8 cellular contexts compared by ENCODE assay signal in genomic region chr12:12265571-12266388, GRCh38. TPM values are rescaled to one million over a fixed set of nuclear protein-coding genes. Genes with fewer than 3 reads are reported as not detected.
DNase-seq lines count a peak whose midpoint lies in the region; ATAC-seq and TF ChIP-seq lines count a peak whose summit lies in the region.

No MANE protein-coding gene starts in this region.

- H2BK5ac ChIP-seq in H9 (ENCODE audit: insufficient read length, low read length) = no peak overlapping the region

- TF ChIP-seq CTCF in BJ (IDR thresholded peaks at IDR 0.05; ENCODE audit: insufficient read depth, low read depth, low read length) (no peak), H9 (conservative IDR thresholded peaks at IDR 0.05) (no peak), epithelial cell of proximal tubule (conservative IDR thresholded peaks at IDR 0.05; ENCODE audit: low read depth, low read length) (no peak)

- H3K36me3 ChIP-seq in BJ (ENCODE audit: control insufficient read depth, insufficient read depth, low read length) = no peaks in the 10 kb centered on the region
- peaks cover 0 to 8% (median 0%) of the 10 kb centered on the region in 3 experiments for H3K36me3 ChIP-seq in naive thymus-derived CD4-positive, alpha-beta T cell (ENCODE audit: control insufficient read depth in 2 of 3, insufficient read depth in 3 of 3, low read length in 3 of 3)

- peaks cover 13% of the 10 kb centered on the region for H3K23me2 ChIP-seq in H9 (ENCODE audit: insufficient read length, low read depth, low read length, poor library complexity, severe bottlenecking)

- H3K56ac ChIP-seq in H9 (ENCODE audit: insufficient read length, low read depth, low read length) = no peak overlapping the region

- peak overlapping the region; percentile 90 to 94 for H3K4me3 Mint-ChIP-seq in H9
- peak overlapping the region; percentile 79 to 93 (median 88) for H3K4me3 Mint-ChIP-seq in naive thymus-derived CD4-positive, alpha-beta T cell

- H3K27me3 Mint-ChIP-seq in H9 (ENCODE audit: low read depth) = no peaks in the 10 kb centered on the region
- peaks cover 0 to 52% (median 14%) of the 10 kb centered on the region in 5 donors for H3K27me3 Mint-ChIP-seq in naive thymus-derived CD4-positive, alpha-beta T cell

- no peaks in the 10 kb centered on the region for H3K4me1 ChIP-seq in H9 (ENCODE audit: insufficient read depth, low read length)
- peaks cover 8 to 10% of the 10 kb centered on the region in 2 donors for H3K4me1 ChIP-seq in naive thymus-derived CD4-positive, alpha-beta T cell (ENCODE audit: control insufficient read depth in 2 of 2, insufficient read depth in 2 of 2, low read length in 2 of 2)

- peak overlapping the region; percentile 87 for H3K4me2 ChIP-seq in H9 (ENCODE audit: insufficient read depth, insufficient read length, low read length)

- H3K4me3 ChIP-seq in BJ (ENCODE audit: low read depth, low read length) (peak overlapping the region; percentile 96), epithelial cell of proximal tubule (ENCODE audit: low read depth, low read length) (peak overlapping the region; percentile 95)
- H3K4me3 ChIP-seq in naive thymus-derived CD4-positive, alpha-beta T cell (ENCODE audit: low read length) = peak overlapping the region; percentile 86

- H2BK20ac ChIP-seq in H9 (ENCODE audit: low read depth, low read length, poor library complexity, severe bottlenecking) = no peak overlapping the region

- DNase-seq in BJ (ENCODE audit: low read depth) (no peak), H9 (no peak), SW480 (ENCODE audit: low spot score) (peak; percentile 68), epithelial cell of proximal tubule (ENCODE audit: low read depth) (no peak), UCSD-AML1 (lab: John Stamatoyannopoulos, UW; ENCODE audit: unreplicated experiment) (no peak), NCI-H2196 treated with DMSO at 0.1 percent for 48 hours (lab: John Stamatoyannopoulos, UW; ENCODE audit: unreplicated experiment) (no peak), NK-92 (lab: John Stamatoyannopoulos, UW; ENCODE audit: unreplicated experiment) (no peak)
- DNase-seq in naive thymus-derived CD4-positive, alpha-beta T cell = peak in 6 of 9 donors; percentile 7 to 17 (median 12)

- H3K27ac ChIP-seq in H9 (ENCODE audit: insufficient read length, low read depth, low read length) = no peak overlapping the region
- H3K27ac ChIP-seq in naive thymus-derived CD4-positive, alpha-beta T cell (ENCODE audit: low read depth, low read length) = peak overlapping the region; percentile 68

- no peak overlapping the region for H3T11ph ChIP-seq in H9 (ENCODE audit: low read length)

- no peak for ATAC-seq in naive thymus-derived CD4-positive, alpha-beta T cell

- peaks cover 9 to 24% (median 11%) of the 10 kb centered on the region in 3 experiments; a peak in 6 of 7 replicates for H3K36me3 Mint-ChIP-seq in H9 (ENCODE audit: insufficient read depth in 1 of 3, low read depth in 3 of 3)
- H3K36me3 Mint-ChIP-seq in naive thymus-derived CD4-positive, alpha-beta T cell = peaks cover 0 to 6% (median 0%) of the 10 kb centered on the region in 5 donors

- peak overlapping the region; percentile 33; the same call in 1 of the 2 replicates for H3K14ac ChIP-seq in H9 (ENCODE audit: insufficient read depth, low read length)

- H4K5ac ChIP-seq in H9 (ENCODE audit: insufficient read length, low read depth, low read length) = no peak overlapping the region

- peak overlapping the region; percentile 81 for H3K9ac ChIP-seq in H9 (ENCODE audit: extremely low read depth, insufficient read length, low read length)

- no peak overlapping the region for H2AK5ac ChIP-seq in H9 (ENCODE audit: insufficient read length, low read length)

- H3K4ac ChIP-seq in H9 (ENCODE audit: low read depth, low read length) = no peak overlapping the region

- POLR2A ChIA-PET in BJ (lab: Charles Lee) = interaction anchor here (0.6 kb wide), 2 partner anchors 26 to 468 kb away, joined by 4 read pairs; no protein-coding TSS in a partner anchor
- POLR2A ChIA-PET in naive thymus-derived CD4-positive, alpha-beta T cell (lab: Charles Lee) = interaction anchor here (0.6 to 1.3 kb wide), 2 partner anchors 14 to 46 kb away, joined by 3 read pairs; no protein-coding TSS in a partner anchor

- H2BK120ac ChIP-seq in H9 (ENCODE audit: low read depth, low read length, poor library complexity, severe bottlenecking) = no peak overlapping the region

- no peak overlapping the region for H3K18ac ChIP-seq in H9 (ENCODE audit: insufficient read length, low read depth, low read length)

- H3K27ac Mint-ChIP-seq in H9 = peak overlapping the region; percentile 89 to 100 (median 100); a peak in 6 of 7 replicates
- H3K27ac Mint-ChIP-seq in naive thymus-derived CD4-positive, alpha-beta T cell = peak overlapping the region in 8 of 9 donors; percentile 51 to 88 (median 70)

- H2AFZ ChIP-seq in H9 (ENCODE audit: low read length) = no peak overlapping the region

- H4K8ac ChIP-seq in H9 (replicated peaks; ENCODE audit: insufficient read length, low read depth, low read length) = no peak overlapping the region

- peaks cover 33 to 36% of the 10 kb centered on the region in 2 experiments for H3K4me1 Mint-ChIP-seq in H9
- H3K4me1 Mint-ChIP-seq in naive thymus-derived CD4-positive, alpha-beta T cell = peaks cover 14 to 46% (median 34%) of the 10 kb centered on the region in 7 donors

- peaks cover 34% of the 10 kb centered on the region for H3K79me2 ChIP-seq in H9 (ENCODE audit: insufficient read depth, low read length)

- no peaks in the 10 kb centered on the region for H3K9me3 ChIP-seq in H9 (ENCODE audit: control insufficient read depth, low read depth, low read length)
- no peaks in the 10 kb centered on the region for H3K9me3 ChIP-seq in naive thymus-derived CD4-positive, alpha-beta T cell (ENCODE audit: control insufficient read depth in 2 of 3, low read length in 3 of 3)

- no peak overlapping the region for H2BK15ac ChIP-seq in H9 (ENCODE audit: low read depth, low read length)

- H3K27me3 ChIP-seq in BJ (ENCODE audit: control insufficient read depth, insufficient read depth, low read length) (no peaks in the 10 kb centered on the region), H9 (ENCODE audit: insufficient read depth, low read length) (no peaks in the 10 kb centered on the region)
- peaks cover 0 to 13% of the 10 kb centered on the region in 2 donors for H3K27me3 ChIP-seq in naive thymus-derived CD4-positive, alpha-beta T cell (ENCODE audit: control insufficient read depth in 2 of 2, insufficient read depth in 2 of 2, low read length in 2 of 2)

- H4K20me1 ChIP-seq in H9 (ENCODE audit: control insufficient read depth, insufficient read depth, insufficient read length) = no peaks in the 10 kb centered on the region

- H3K9me3 Mint-ChIP-seq in H9 = no peaks in the 10 kb centered on the region
- no peaks in the 10 kb centered on the region for H3K9me3 Mint-ChIP-seq in naive thymus-derived CD4-positive, alpha-beta T cell

- H3K79me1 ChIP-seq in H9 (ENCODE audit: insufficient read depth, low read depth, low read length, poor library complexity, severe bottlenecking) = no peaks in the 10 kb centered on the region

- CTCF ChIA-PET in BJ (lab: Yijun Ruan, JAX) = no interaction called here
- CTCF ChIA-PET in naive thymus-derived CD4-positive, alpha-beta T cell (lab: Charles Lee) = interaction anchor here (0.9 kb wide), 1 partner anchor 92 kb away, joined by 6 read pairs; no protein-coding TSS in a partner anchor

- no peak overlapping the region for H3K23ac ChIP-seq in H9 (ENCODE audit: insufficient read length, low read depth, low read length)

- no peak overlapping the region for H2BK12ac ChIP-seq in H9 (ENCODE audit: insufficient read length, low read depth, low read length)

- no CpG with 5 or more reads among the region's 25 CpGs for WGBS in H9 (ENCODE audit: extremely low coverage, insufficient read length, low lambda C conversion rate)

- intact Hi-C loops in naive thymus-derived CD4-positive, alpha-beta T cell (cut with micrococcal nuclease) = loop anchor here (2.0 to 10.0 kb wide), 9 partner anchors 69 to 1901 kb away; partner anchors contain the start of genes BCL2L14 (in 1 of the 2), BORCS5 (in 1 of the 2), GPR19 (in 1 of the 2) and HEBP1 (in 1 of the 2)

- H4K91ac ChIP-seq in H9 (ENCODE audit: insufficient read length, low read depth, low read length) = no peak overlapping the region

RNA-seq across cellular contexts. Expression of gene LRP6, which starts 1.1 kb away (rescaled TPM):
- 25.6 and 28.9 TPM in 2 replicates for polyA plus RNA-seq in BJ (2011; rRNA removed)
- 101 and 114 TPM in 2 replicates for polyA minus RNA-seq in BJ (2011; rRNA and poly(A)+ RNA removed)
- 60.2 and 62.4 TPM in 2 replicates for total RNA-seq in H9 (2021)
- total RNA-seq in epithelial cell of proximal tubule = 9.3 and 23.8 TPM in 2 replicates
- 10 to 100 TPM in 1 of 5 experiments, 1 to 10 TPM in 4; 1.6 to 12.6 (median 7.4) TPM for total RNA-seq in naive thymus-derived CD4-positive, alpha-beta T cell
- 1 to 10 TPM; 4.2 to 5.2 TPM for polyA plus RNA-seq in naive thymus-derived CD4-positive, alpha-beta T cell

Comparison
In these comparisons a context has a peak if more than half of its experiments do, and no peak if none do; other contexts are left out.
1. DNase-seq: peak in SW480 (single experiment) and naive thymus-derived CD4-positive, alpha-beta T cell (6 of 9); none in BJ (single experiment), H9 (single experiment), epithelial cell of proximal tubule (single experiment), UCSD-AML1 (single experiment), NCI-H2196 treated with DMSO at 0.1 percent for 48 hours (single experiment) and NK-92 (single experiment).
2. Peak in every context shown above with its lines, with median percentiles within 50 percentile points of each other: H3K4me3 ChIP-seq.